ENCODE assay signal across 10 cellular contexts in genomic region chr10:1240341-1240775, GRCh38.
DNase-seq lines count a peak whose midpoint lies in the region; ATAC-seq and TF ChIP-seq lines count a peak whose summit lies in the region.
"Had no signal": no experiment of that assay in that cellular context is flagged by ENCODE, and none has a peak within 500 bp of the region (broad histone marks: within the 10 kb centered on the region; RNA-seq: fewer than 3 reads in every experiment).

No MANE protein-coding gene starts in this region.

- no peak for TF ChIP-seq POLR2A in heart left ventricle (IDR thresholded peaks at IDR 0.05)
- TF ChIP-seq POLR2A in esophagus squamous epithelium (IDR thresholded peaks at IDR 0.05) = no peak

- H3K4me3 ChIP-seq in heart left ventricle = no peak overlapping the region
- peak overlapping the region in 1 of 4 donors; percentile 34 for H3K4me3 ChIP-seq in esophagus squamous epithelium
- H3K4me3 ChIP-seq: thoracic aorta had no signal

- TF ChIP-seq CTCF in heart left ventricle (IDR thresholded peaks at IDR 0.05) = no peak
- TF ChIP-seq CTCF in esophagus squamous epithelium (IDR thresholded peaks at IDR 0.05) = no peak

- H3K27me3 Mint-ChIP-seq in activated CD4-positive, alpha-beta T cell treated with anti-CD3 and anti-CD28 coated beads, Interleukin-2, amount 10 ng/mL, durations not matched to agents 24 days and 14 days = peaks cover 6% of the 10 kb centered on the region
- peaks cover 41% of the 10 kb centered on the region for H3K27me3 Mint-ChIP-seq in T-helper 17 cell

- DNase-seq in activated CD4-positive, alpha-beta T cell treated with anti-CD3 and anti-CD28 coated beads, Interleukin-2, amount 10 ng/mL, durations not matched to agents 24 days and 14 days = peak; percentile 53
- no peak for DNase-seq in activated CD4-positive, alpha-beta T cell treated with anti-CD3 and anti-CD28 coated beads for 4 hours
- DNase-seq in T-helper 17 cell (no peak), iPS-NIHi11 (ENCODE audit: low spot score) (peak; percentile 73), heart left ventricle (no peak), esophagus squamous epithelium (lab: John Stamatoyannopoulos, UW) (no peak)
- DNase-seq in stimulated activated effector memory CD8-positive, alpha-beta T cell treated with anti-CD3 and anti-CD28 coated beads, Interleukin-12 subunit alpha, Interleukin-12 subunit beta, amount 100 ng/mL, for 72 hours (ENCODE audit: low spot score in 2 of 2) = peak in 1 of 2 donors; percentile 76
- DNase-seq: NCI-H1694 had no signal

- no peaks in the 10 kb centered on the region for H3K36me3 Mint-ChIP-seq in activated CD4-positive, alpha-beta T cell treated with anti-CD3 and anti-CD28 coated beads, Interleukin-2, amount 10 ng/mL, durations not matched to agents 24 days and 14 days (ENCODE audit: low read depth)
- no peaks in the 10 kb centered on the region for H3K36me3 Mint-ChIP-seq in T-helper 17 cell (ENCODE audit: low read depth)
- H3K36me3 Mint-ChIP-seq in stimulated activated effector memory CD8-positive, alpha-beta T cell treated with anti-CD3 and anti-CD28 coated beads, Interleukin-12 subunit alpha, Interleukin-12 subunit beta, amount 100 ng/mL, for 72 hours = no peaks in the 10 kb centered on the region

- H3K9me3 ChIP-seq in T-helper 17 cell (ENCODE audit: control insufficient read depth, low read length, poor library complexity, severe bottlenecking) (no peaks in the 10 kb centered on the region), heart left ventricle (no peaks in the 10 kb centered on the region), esophagus squamous epithelium (no peaks in the 10 kb centered on the region)
- H3K9me3 ChIP-seq: thoracic aorta had no signal

- H3K9me3 Mint-ChIP-seq in activated CD4-positive, alpha-beta T cell treated with anti-CD3 and anti-CD28 coated beads, Interleukin-2, amount 10 ng/mL, durations not matched to agents 24 days and 14 days = no peaks in the 10 kb centered on the region
- H3K9me3 Mint-ChIP-seq in stimulated activated effector memory CD8-positive, alpha-beta T cell treated with anti-CD3 and anti-CD28 coated beads, Interleukin-12 subunit alpha, Interleukin-12 subunit beta, amount 100 ng/mL, for 72 hours = no peaks in the 10 kb centered on the region

- peak overlapping the region; percentile 76 for H3K4me3 Mint-ChIP-seq in activated CD4-positive, alpha-beta T cell treated with anti-CD3 and anti-CD28 coated beads, Interleukin-2, amount 10 ng/mL, durations not matched to agents 24 days and 14 days
- peak overlapping the region; percentile 83 for H3K4me3 Mint-ChIP-seq in T-helper 17 cell
- H3K4me3 Mint-ChIP-seq in stimulated activated effector memory CD8-positive, alpha-beta T cell treated with anti-CD3 and anti-CD28 coated beads, Interleukin-12 subunit alpha, Interleukin-12 subunit beta, amount 100 ng/mL, for 72 hours = peak overlapping the region; percentile 90

- no peak overlapping the region for H3K27ac ChIP-seq in heart left ventricle
- no peak overlapping the region for H3K27ac ChIP-seq in esophagus squamous epithelium
- H3K27ac ChIP-seq: thoracic aorta had no signal

- ATAC-seq in T-helper 17 cell (no peak), heart left ventricle (no peak), HG03442 (IDR thresholded peaks at IDR 0.05; ENCODE audit: unreplicated experiment) (no peak)
- ATAC-seq in stimulated activated effector memory CD8-positive, alpha-beta T cell treated with anti-CD3 and anti-CD28 coated beads, Interleukin-12 subunit alpha, Interleukin-12 subunit beta, amount 100 ng/mL, for 72 hours = peak; percentile 86

- H3K36me3 ChIP-seq in heart left ventricle = no peaks in the 10 kb centered on the region
- no peaks in the 10 kb centered on the region for H3K36me3 ChIP-seq in esophagus squamous epithelium
- H3K36me3 ChIP-seq: thoracic aorta had no signal

- intact Hi-C loops in activated CD4-positive, alpha-beta T cell treated with anti-CD3 and anti-CD28 coated beads, Interleukin-2, amount 10 ng/mL, durations not matched to agents 24 days and 14 days (cut with micrococcal nuclease) = no loop called here
- intact Hi-C loops in heart left ventricle (cut with DNase I) = no loop called here
- intact Hi-C loops in esophagus squamous epithelium (cut with DNase I) = no loop called here

- H3K4me1 ChIP-seq in heart left ventricle = no peaks in the 10 kb centered on the region
- H3K4me1 ChIP-seq in esophagus squamous epithelium = no peaks in the 10 kb centered on the region

- H3K4me1 Mint-ChIP-seq in activated CD4-positive, alpha-beta T cell treated with anti-CD3 and anti-CD28 coated beads, Interleukin-2, amount 10 ng/mL, durations not matched to agents 24 days and 14 days = peaks cover 2% of the 10 kb centered on the region
- H3K4me1 Mint-ChIP-seq in T-helper 17 cell = peaks cover 4% of the 10 kb centered on the region
- peaks cover 14% of the 10 kb centered on the region for H3K4me1 Mint-ChIP-seq in stimulated activated effector memory CD8-positive, alpha-beta T cell treated with anti-CD3 and anti-CD28 coated beads, Interleukin-12 subunit alpha, Interleukin-12 subunit beta, amount 100 ng/mL, for 72 hours

- peaks cover 7 to 38% (median 13%) of the 10 kb centered on the region in 9 donors for H3K27me3 ChIP-seq in heart left ventricle
- H3K27me3 ChIP-seq in esophagus squamous epithelium = peaks cover 0 to 26% (median 0%) of the 10 kb centered on the region in 4 donors

- WGBS in heart left ventricle, 4 donors = 12 to 33% (median 22%) methylated on average over 6 to 8 of the region's 8 CpGs
- WGBS in esophagus squamous epithelium, 2 donors = 13 to 24% methylated on average over 3 to 6 of the region's 8 CpGs

- H3K27ac Mint-ChIP-seq in activated CD4-positive, alpha-beta T cell treated with anti-CD3 and anti-CD28 coated beads, Interleukin-2, amount 10 ng/mL, durations not matched to agents 24 days and 14 days = peak overlapping the region; percentile 83
- H3K27ac Mint-ChIP-seq in T-helper 17 cell = peak overlapping the region; percentile 62
- H3K27ac Mint-ChIP-seq in stimulated activated effector memory CD8-positive, alpha-beta T cell treated with anti-CD3 and anti-CD28 coated beads, Interleukin-12 subunit alpha, Interleukin-12 subunit beta, amount 100 ng/mL, for 72 hours = peak overlapping the region; percentile 99

Comparison
In these comparisons a context has a peak if more than half of its experiments do, and no peak if none do; other contexts are left out.
1. DNase-seq: peak in activated CD4-positive, alpha-beta T cell treated with anti-CD3 and anti-CD28 coated beads, Interleukin-2, amount 10 ng/mL, durations not matched to agents 24 days and 14 days (single experiment) and iPS-NIHi11 (single experiment); none in activated CD4-positive, alpha-beta T cell treated with anti-CD3 and anti-CD28 coated beads for 4 hours (0 of 2), T-helper 17 cell (0 of 3), heart left ventricle (0 of 5) and esophagus squamous epithelium (single experiment).
2. Peak in every context shown above with its lines, with median percentiles within 50 percentile points of each other: H3K27ac Mint-ChIP-seq and H3K4me3 Mint-ChIP-seq.